In the genomic region with DNA sequence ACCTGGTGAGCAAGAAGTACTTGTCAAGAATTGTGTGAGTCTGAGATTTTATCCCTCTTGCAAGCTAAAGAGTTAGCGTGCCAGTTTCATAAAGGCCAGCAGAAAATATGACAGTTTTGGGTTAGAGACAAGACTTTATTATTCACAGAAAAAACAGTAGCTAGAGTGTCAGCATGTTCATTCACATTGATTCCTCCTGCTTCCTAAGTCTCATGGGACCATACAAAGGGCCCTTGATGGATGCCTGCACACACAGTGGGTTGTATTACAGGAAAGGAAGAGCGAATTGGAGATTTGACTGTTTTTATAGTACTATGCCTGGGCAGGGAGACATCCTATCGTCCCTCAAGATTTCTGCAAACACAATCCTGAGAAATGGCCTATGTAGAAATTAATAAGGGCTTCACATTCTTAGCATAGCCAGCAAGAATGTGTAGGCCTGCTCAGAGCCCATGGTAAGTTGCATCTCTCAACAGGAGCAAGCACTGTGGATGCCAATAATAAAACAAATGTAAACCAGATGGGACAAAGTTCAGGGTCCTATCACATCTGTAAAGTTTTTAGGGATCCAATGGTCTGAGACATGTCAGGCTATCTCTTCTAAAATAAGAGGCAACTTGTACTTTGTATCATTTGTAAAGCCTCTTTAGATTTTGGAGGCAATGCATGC, we compare ENCODE assay signal across 22 cellular contexts.
"Had no signal": no experiment of that assay in that cellular context is flagged by ENCODE, and none has a peak within 500 bp of the region (broad histone marks: within the 10 kb centered on the region; RNA-seq: fewer than 3 reads in every experiment).

No MANE protein-coding gene starts in this region.

- DNase-seq: activated CD4-positive, alpha-beta T cell treated with anti-CD3 and anti-CD28 coated beads, Interleukin-2, amount 10 ng/mL, durations not matched to agents 24 days and 14 days; activated CD4-positive, alpha-beta T cell treated with anti-CD3 and anti-CD28 coated beads, Interleukin-2, amount 50 U/mL, for 4 hours; activated CD8-positive, alpha-beta T cell treated with anti-CD3 and anti-CD28 coated beads, Interleukin-2, amount 10 ng/mL, durations not matched to agents 7 days and 5 days; activated gamma-delta T cell; activated naive CD4-positive, alpha-beta T cell treated with Interleukin-2 at 50 U/mL for 16 hours; activated T-cell treated with anti-CD3 and anti-CD28 coated beads, Interleukin-2, amount 50 U/mL, for 24 hours; anterior cingulate cortex; caudate nucleus; cerebellar nuclear complex; NCI-H1092 treated with DMSO at 0.1 percent for 48 hours; NCI-H1417; NCI-H146; NCI-H187; NCI-H2029 treated with DMSO at 0.1 percent for 48 hours; NCI-H2107; NCI-H226; NCI-H524 treated with DMSO at 0.1 percent for 48 hours; NK-92 treated with Interleukin-12 subunit alpha and Interleukin-12 subunit beta, amount 100 ng/mL, for 24 hours; PC-3; Peyer's patch; RPMI8226; SIG-M5 had no signal

- H3K4me3 ChIP-seq: Peyer's patch had no signal

- H3K9me3 ChIP-seq: Peyer's patch had no signal

- H3K27ac ChIP-seq: Peyer's patch had no signal

- H3K36me3 ChIP-seq: Peyer's patch had no signal

- H3K27me3 ChIP-seq: Peyer's patch had no signal

- ATAC-seq: activated CD8-positive, alpha-beta T cell treated with anti-CD3 and anti-CD28 coated beads, Interleukin-2, amount 10 ng/mL, durations not matched to agents 7 days and 5 days; PC-3 had no signal
